12 cellular contexts compared by ENCODE assay signal in genomic region chr21:46079357-46080170, GRCh38. TPM values are rescaled to one million over a fixed set of nuclear protein-coding genes. Genes with fewer than 3 reads are reported as not detected.
DNase-seq lines count a peak whose midpoint lies in the region; TF ChIP-seq lines count a peak whose summit lies in the region.
"Had no signal": no experiment of that assay in that cellular context is flagged by ENCODE, and none has a peak within 500 bp of the region (broad histone marks: within the 10 kb centered on the region; RNA-seq: fewer than 3 reads in every experiment).

No MANE protein-coding gene starts in this region.

- no peak overlapping the region for H3K4me3 Mint-ChIP-seq in CD14-positive monocyte
- H3K4me3 Mint-ChIP-seq: naive thymus-derived CD8-positive, alpha-beta T cell had no signal

- intact Hi-C loops in CD14-positive monocyte (cut with micrococcal nuclease): no loop called here

- no peaks in the 10 kb centered on the region for H3K4me1 Mint-ChIP-seq in CD14-positive monocyte
- H3K4me1 Mint-ChIP-seq: naive thymus-derived CD8-positive, alpha-beta T cell had no signal

- peaks cover 0 to 5% (median 2%) of the 10 kb centered on the region in 7 donors for H3K9me3 Mint-ChIP-seq in CD14-positive monocyte
- H3K9me3 Mint-ChIP-seq: naive thymus-derived CD8-positive, alpha-beta T cell had no signal

- H3K27ac Mint-ChIP-seq in CD14-positive monocyte: no peak overlapping the region

- DNase-seq in A172 (ENCODE audit: low spot score) (peak; percentile 29), HCEC 1CT (peak; percentile 77), cardiac fibroblast (ENCODE audit: low read depth in 2 of 2) (peak; percentile 73 to 87), mesenteric fat pad (ENCODE audit: low spot score) (peak; percentile 86), T-helper 1 cell (no peak), SHP77 treated with DMSO at 0.1 percent for 48 hours (lab: John Stamatoyannopoulos, UW) (no peak), CD14-positive monocyte (ENCODE audit: low spot score) (no peak)
- DNase-seq in stimulated activated CD4-positive, alpha-beta T cell treated with anti-CD3 and anti-CD28 coated beads, Interleukin-4, amount 100 ng/mL, for 1 hour: no peak
- DNase-seq: activated naive CD4-positive, alpha-beta T cell; NCI-H1105 had no signal

- no peaks in the 10 kb centered on the region for H3K36me3 Mint-ChIP-seq in CD14-positive monocyte
- H3K36me3 Mint-ChIP-seq: naive thymus-derived CD8-positive, alpha-beta T cell had no signal

- H3K27me3 Mint-ChIP-seq in CD14-positive monocyte (ENCODE audit: low read depth in 3 of 3): peaks cover 1 to 8% (median 1%) of the 10 kb centered on the region in 3 donors

- no peak for TF ChIP-seq CTCF in cardiac fibroblast (IDR thresholded peaks at IDR 0.05; ENCODE audit: low read depth, low read length)
- TF ChIP-seq CTCF in CD14-positive monocyte (IDR thresholded peaks at IDR 0.05): no peak

- H3K4me3 ChIP-seq in cardiac fibroblast (replicated peaks in 1 of 2; ENCODE audit: low read depth in 2 of 2, low read length in 2 of 2): no peak overlapping the region
- H3K4me3 ChIP-seq: SJCRH30 had no signal

RNA-seq across cellular contexts. Expression of gene COL6A2, which starts 18.3 kb away (rescaled TPM):
- total RNA-seq in A172 (2014; rRNA removed; shearing (Covaris generic)): 163 and 221 TPM in 2 replicates
- 735 TPM for total RNA-seq in mesenteric fat pad
- polyA plus RNA-seq in CD14-positive monocyte: not detected

Comparison
In these comparisons a context has a peak if more than half of its experiments do, and no peak if none do; other contexts are left out.
1. DNase-seq: peak in A172 (single experiment), HCEC 1CT (single experiment), cardiac fibroblast (2 of 2) and mesenteric fat pad (single experiment); none in T-helper 1 cell (0 of 5), SHP77 treated with DMSO at 0.1 percent for 48 hours (single experiment), CD14-positive monocyte (single experiment) and stimulated activated CD4-positive, alpha-beta T cell treated with anti-CD3 and anti-CD28 coated beads, Interleukin-4, amount 100 ng/mL, for 1 hour (single experiment).